8 cellular contexts compared by ENCODE assay signal in genomic region chr19:7830272-7830771, GRCh38. TPM values are rescaled to one million over a fixed set of nuclear protein-coding genes. Genes with fewer than 3 reads are reported as not detected.
DNase-seq lines count a peak whose midpoint lies in the region; ATAC-seq, FAIRE-seq and TF ChIP-seq lines count a peak whose summit lies in the region.

No MANE protein-coding gene starts in this region.

- H3K4me2 ChIP-seq in OCI-LY1 (ENCODE audit: low read length) = peak overlapping the region; percentile 73

- no peaks in the 10 kb centered on the region for H3K79me2 ChIP-seq in OCI-LY1 (ENCODE audit: insufficient read depth, low read length)

- ATAC-seq in pancreas (no peak), GM19397 (IDR thresholded peaks at IDR 0.05; ENCODE audit: unreplicated experiment) (no peak)

- H3K4me3 ChIP-seq in GM08714 (ENCODE audit: low read length) (peak overlapping the region; percentile 75), OCI-LY1 (ENCODE audit: low read depth, low read length, poor library complexity, severe bottlenecking) (peak overlapping the region; percentile 69), esophagus (ENCODE audit: low read depth in 1 of 2, low read length in 2 of 2) (peak overlapping the region; percentile 62 to 80), pancreas (peak overlapping the region; percentile 42 to 73 (median 58))

- H3K36me3 ChIP-seq in OCI-LY1 (ENCODE audit: insufficient read depth, low read length) (no peaks in the 10 kb centered on the region), esophagus (ENCODE audit: control insufficient read depth in 2 of 2, insufficient read depth in 2 of 2, low read length in 1 of 2) (no peaks in the 10 kb centered on the region), pancreas (no peaks in the 10 kb centered on the region)

- intact Hi-C loops in pancreas (cut with DNase I) = no loop called here

- TF ChIP-seq CTCF in OCI-LY1 (IDR thresholded peaks at IDR 0.05; ENCODE audit: low read length) (no peak), pancreas (IDR thresholded peaks at IDR 0.05) (no peak)

- DNase-seq in pancreas (peak in 5 of 6 donors; percentile 34 to 86 (median 45)), putamen (ENCODE audit: low spot score) (no peak), RPMI8226 (no peak), HuH-7 (ENCODE audit: low spot score) (no peak)

- H4K20me1 ChIP-seq in OCI-LY1 (ENCODE audit: insufficient read depth, low read length) = no peaks in the 10 kb centered on the region

- no peaks in the 10 kb centered on the region for H3F3A ChIP-seq in OCI-LY1 (ENCODE audit: insufficient read depth, low read length)

- FAIRE-seq in pancreas (lab: Jason Lieb, UNC) = no peak

- H3K27ac ChIP-seq in OCI-LY1 (ENCODE audit: low read depth, low read length, poor library complexity, severe bottlenecking) (no peak overlapping the region), esophagus (ENCODE audit: low read depth in 2 of 2, low read length in 1 of 2) (peak overlapping the region; percentile 35 to 50), pancreas (no peak overlapping the region)

- H3K4me1 ChIP-seq in OCI-LY1 (ENCODE audit: insufficient read depth, low read length, severe bottlenecking) (peaks cover 14% of the 10 kb centered on the region), esophagus (ENCODE audit: control insufficient read depth in 2 of 2, insufficient read depth in 2 of 2, low read length in 1 of 2) (peaks cover 7 to 8% of the 10 kb centered on the region in 2 donors), pancreas (peaks cover 0 to 3% (median 0%) of the 10 kb centered on the region in 3 donors)

- H3K9me3 ChIP-seq in OCI-LY1 (ENCODE audit: low read length) (no peaks in the 10 kb centered on the region), esophagus (ENCODE audit: control insufficient read depth in 2 of 2, insufficient read depth in 1 of 2, low read depth in 1 of 2, low read length in 1 of 2) (no peaks in the 10 kb centered on the region), pancreas (no peaks in the 10 kb centered on the region)

- peak overlapping the region; percentile 63 for H3K9ac ChIP-seq in OCI-LY1 (ENCODE audit: low read length)

- no peak overlapping the region for H2AFZ ChIP-seq in OCI-LY1 (ENCODE audit: low read length)

- H3K27me3 ChIP-seq in OCI-LY1 (ENCODE audit: insufficient read depth, low read length) = no peaks in the 10 kb centered on the region
- H3K27me3 ChIP-seq in esophagus (ENCODE audit: control insufficient read depth in 1 of 2, insufficient read depth in 2 of 2, low read length in 2 of 2) = no peaks in the 10 kb centered on the region
- H3K27me3 ChIP-seq in pancreas = no peaks in the 10 kb centered on the region

- WGBS in esophagus, 2 donors = 1 to 2% methylated on average over 29 to 53 of the region's 53 CpGs
- 2 to 5% methylated on average over 8 to 53 of the region's 53 CpGs for WGBS in pancreas, 2 donors

- no peaks in the 10 kb centered on the region for H3K9me2 ChIP-seq in OCI-LY1 (ENCODE audit: low read depth, low read length)

RNA-seq across cellular contexts. Expression of gene EVI5L, which starts 0.3 kb away (rescaled TPM):
- 1 to 10 TPM; 8.5 to 8.8 TPM for polyA plus RNA-seq in esophagus
- 1 to 10 TPM; 3.0 to 5.2 (median 4.6) TPM for total RNA-seq in pancreas
- polyA plus RNA-seq in pancreas = 1 to 10 TPM; 7.6 to 9.1 TPM

RNA-seq across cellular contexts. Expression of gene PRR36, which starts 43.9 kb away (rescaled TPM):
- polyA plus RNA-seq in esophagus (under 1 TPM; 0.14 to 0.16 TPM), pancreas (1 to 10 TPM; 2.8 to 3.1 TPM)
- 1 to 10 TPM; 1.6 to 2.1 (median 1.8) TPM for total RNA-seq in pancreas

RNA-seq across cellular contexts. Expression of gene LRRC8E, which starts 58.0 kb away (rescaled TPM):
- 1 to 10 TPM; 3.3 to 4.7 TPM for polyA plus RNA-seq in esophagus
- 1 to 10 TPM; 4.6 to 6.1 (median 5.0) TPM for total RNA-seq in pancreas
- 1 to 10 TPM; 2.6 to 3.2 TPM for polyA plus RNA-seq in pancreas

Comparison
In these comparisons a context has a peak if more than half of its experiments do, and no peak if none do; other contexts are left out.
1. H3K27ac ChIP-seq: peak in esophagus (2 of 2); none in OCI-LY1 (single experiment) and pancreas (0 of 4).
2. DNase-seq: peak in pancreas (5 of 6); none in putamen (single experiment), RPMI8226 (single experiment) and HuH-7 (single experiment).
3. Peak in every context shown above with its lines, with median percentiles within 50 percentile points of each other: H3K4me3 ChIP-seq.